Comparison of ENCODE assay signal across 15 cellular contexts in the genomic region with DNA sequence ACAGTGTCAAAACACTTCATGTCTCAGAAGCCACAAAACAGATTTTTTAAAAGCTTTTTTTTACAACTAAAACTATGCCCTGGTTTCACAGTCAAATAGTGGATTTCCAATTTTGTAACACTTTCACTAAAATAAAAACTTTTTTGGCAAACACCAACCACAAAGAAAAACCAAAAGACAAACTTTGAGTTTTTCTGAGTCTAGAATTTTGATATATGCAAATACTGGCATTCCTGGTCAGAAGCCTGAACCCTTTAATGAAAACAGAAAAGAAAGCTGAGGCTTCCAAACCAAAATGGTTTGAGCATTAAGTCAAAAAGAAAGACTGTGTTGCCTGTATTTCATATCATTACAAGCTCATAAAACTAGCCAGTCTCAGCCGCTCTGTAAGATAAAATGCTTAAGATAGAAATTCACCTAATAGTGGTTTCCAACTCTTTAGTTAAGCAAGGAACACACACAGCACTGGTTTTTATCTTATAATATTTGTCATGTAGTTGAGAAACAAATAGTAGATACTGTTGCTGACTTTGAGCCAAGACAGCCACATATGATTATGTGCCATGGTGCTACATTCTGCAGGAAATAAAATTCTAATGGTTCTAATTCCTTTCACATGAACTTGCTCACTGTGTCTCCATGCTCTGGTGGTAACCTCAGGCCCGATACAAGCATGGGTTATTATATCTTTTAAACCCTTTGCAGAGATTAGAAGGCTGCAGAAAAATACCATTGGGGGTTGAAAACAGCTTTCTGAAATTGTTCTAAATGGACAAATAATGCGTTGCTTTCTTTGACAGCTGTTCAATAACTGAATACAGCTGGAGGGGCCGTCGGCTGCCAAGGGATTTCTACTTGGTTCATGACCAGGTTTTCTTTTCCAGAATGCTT. TPM values are rescaled to one million over a fixed set of nuclear protein-coding genes. Genes with fewer than 3 reads are reported as not detected.
DNase-seq lines count a peak whose midpoint lies in the region; ATAC-seq, FAIRE-seq and TF ChIP-seq lines count a peak whose summit lies in the region.
"Had no signal": no experiment of that assay in that cellular context is flagged by ENCODE, and none has a peak within 500 bp of the region (broad histone marks: within the 10 kb centered on the region; RNA-seq: fewer than 3 reads in every experiment).

No MANE protein-coding gene starts in this region.

- DNase-seq in HFFc6, result peak; percentile 16
- DNase-seq in astrocyte of the cerebellum (ENCODE audit: low read depth), result peak; percentile 53
- peak in 3 of 5 donors; percentile 24 to 61 (median 48) for DNase-seq in heart left ventricle
- peak in 2 of 6 donors; percentile 16 to 22 for DNase-seq in pancreas
- no peak for DNase-seq in NCI-H1105 (lab: John Stamatoyannopoulos, UW)
- no peak for DNase-seq in DMS79 (lab: John Stamatoyannopoulos, UW)
- DNase-seq in SK-N-DZ (ENCODE audit: low spot score), result no peak
- no peak for DNase-seq in stimulated activated CD4-positive, alpha-beta T cell treated with anti-CD3 and anti-CD28 coated beads, Interleukin-4, amount 100 ng/mL, for 24 hours
- DNase-seq: activated naive CD8-positive, alpha-beta T cell treated with anti-CD3 and anti-CD28 coated beads, Interleukin-2, amount 50 U/mL, for 24 hours; effector CD8-positive, alpha-beta T cell; HCEC 1CT; NCI-H1930 had no signal

- H3K4me3 ChIP-seq in astrocyte of the cerebellum (ENCODE audit: low read depth, low read length) (no peak overlapping the region), heart left ventricle (no peak overlapping the region), pancreas (no peak overlapping the region)
- H3K4me3 ChIP-seq: neural progenitor cell, suprapubic skin had no signal

- H3K27me3 Mint-ChIP-seq in HFFc6 (ENCODE audit: insufficient read depth), result peaks cover 6% of the 10 kb centered on the region; the same call in 1 of the 2 replicates
- H3K27me3 Mint-ChIP-seq: activated naive CD8-positive, alpha-beta T cell treated with anti-CD3 and anti-CD28 coated beads, Interleukin-2, amount 50 U/mL, for 24 hours had no signal

- H3K9me3 ChIP-seq in heart left ventricle (peaks cover 0 to 5% (median 0%) of the 10 kb centered on the region in 12 donors), pancreas (no peaks in the 10 kb centered on the region)
- H3K9me3 ChIP-seq: suprapubic skin had no signal

- peaks cover 4% of the 10 kb centered on the region; the same call in 1 of the 2 replicates for H3K9me3 Mint-ChIP-seq in HFFc6
- H3K9me3 Mint-ChIP-seq: neural progenitor cell had no signal

- in situ Hi-C loops in astrocyte of the cerebellum (cut with HindIII; ENCODE audit: low sequenced_read_pairs), result no loop called here

- H3K4me1 ChIP-seq in heart left ventricle (peaks cover 0 to 40% (median 14%) of the 10 kb centered on the region in 12 donors), pancreas (peaks cover 20 to 24% (median 23%) of the 10 kb centered on the region in 3 donors)
- H3K4me1 ChIP-seq: neural progenitor cell had no signal

- WGBS in heart left ventricle, 4 donors, result 33 to 45% (median 40%) methylated on average over 5 of the region's 5 CpGs
- WGBS in pancreas, 2 donors, result 9 to 12% methylated on average over 5 of the region's 5 CpGs

- H3K36me3 ChIP-seq in heart left ventricle (no peaks in the 10 kb centered on the region), pancreas (no peaks in the 10 kb centered on the region)
- H3K36me3 ChIP-seq: neural progenitor cell, suprapubic skin had no signal

- H3K27ac ChIP-seq in heart left ventricle (peak overlapping the region in 7 of 12 donors; percentile 8 to 54 (median 39)), pancreas (peak overlapping the region in 2 of 4 donors; percentile 31 to 60)
- H3K27ac ChIP-seq: HL-60, neural progenitor cell, suprapubic skin had no signal

- no peak for FAIRE-seq in pancreas (lab: Jason Lieb, UNC)

- peak overlapping the region; percentile 11 for H3K27ac Mint-ChIP-seq in HFFc6
- H3K27ac Mint-ChIP-seq: activated naive CD8-positive, alpha-beta T cell treated with anti-CD3 and anti-CD28 coated beads, Interleukin-2, amount 50 U/mL, for 24 hours; neural progenitor cell had no signal

- intact Hi-C loops in heart left ventricle (cut with DNase I), result no loop called here
- intact Hi-C loops in pancreas (cut with DNase I), result no loop called here

- no peak for TF ChIP-seq POLR2A in heart left ventricle (IDR thresholded peaks at IDR 0.05)

- no peak for TF ChIP-seq CTCF in HFFc6 (IDR thresholded peaks at IDR 0.05)
- TF ChIP-seq CTCF in astrocyte of the cerebellum (IDR thresholded peaks at IDR 0.05; ENCODE audit: low read depth, low read length, missing control alignments), result no peak
- no peak for TF ChIP-seq CTCF in heart left ventricle (IDR thresholded peaks at IDR 0.05)
- no peak for TF ChIP-seq CTCF in pancreas (IDR thresholded peaks at IDR 0.05)

- ATAC-seq in heart left ventricle (peak; percentile 38 to 54 (median 41)), pancreas (peak; percentile 84 to 92 (median 87))
- ATAC-seq: activated naive CD8-positive, alpha-beta T cell treated with anti-CD3 and anti-CD28 coated beads, Interleukin-2, amount 50 U/mL, for 24 hours had no signal

- peaks cover 57% of the 10 kb centered on the region for H3K4me1 Mint-ChIP-seq in HFFc6 (ENCODE audit: low read depth)

- H3K36me3 Mint-ChIP-seq in HFFc6 (ENCODE audit: low read depth), result peaks cover 21% of the 10 kb centered on the region

- H3K27me3 ChIP-seq in heart left ventricle (no peaks in the 10 kb centered on the region), pancreas (no peaks in the 10 kb centered on the region)
- H3K27me3 ChIP-seq: neural progenitor cell, suprapubic skin had no signal

- no peak overlapping the region for H3K4me3 Mint-ChIP-seq in HFFc6
- H3K4me3 Mint-ChIP-seq: activated naive CD8-positive, alpha-beta T cell treated with anti-CD3 and anti-CD28 coated beads, Interleukin-2, amount 50 U/mL, for 24 hours; neural progenitor cell had no signal

RNA-seq across cellular contexts. Expression of a gene that starts 49.4 kb away (rescaled TPM):
- total RNA-seq in HFFc6 (2021; fragmentation: NEBNext Ultra II Directional; extraction: Animal tissue kit (Norgen Biotek cat#: 25700)), result 10 to 100 TPM; 33.4 to 60.7 (median 48.6) TPM
- 10 to 100 TPM in 4 of 9 donors, 1 to 10 TPM in 5; 6.7 to 18.0 (median 9.9) TPM for total RNA-seq in heart left ventricle
- 1 to 10 TPM; 4.1 to 9.8 TPM for polyA plus RNA-seq in heart left ventricle
- 10 to 100 TPM; 17.8 to 34.1 (median 21.9) TPM for total RNA-seq in pancreas
- 10 to 100 TPM; 12.4 to 21.1 TPM for polyA plus RNA-seq in pancreas
- 22.6 and 26.2 TPM in 2 replicates for polyA plus RNA-seq in SK-N-DZ (2014; cell fraction: cytosol; rRNA removed)
- polyA plus RNA-seq in SK-N-DZ (2014; cell fraction: nucleus; rRNA removed), result 12.4 and 14.5 TPM in 2 replicates

Comparison
In these comparisons a context has a peak if more than half of its experiments do, and no peak if none do; other contexts are left out.
1. DNase-seq: peak in HFFc6 (single experiment), astrocyte of the cerebellum (single experiment) and heart left ventricle (3 of 5); none in NCI-H1105 (single experiment), DMS79 (single experiment), SK-N-DZ (single experiment) and stimulated activated CD4-positive, alpha-beta T cell treated with anti-CD3 and anti-CD28 coated beads, Interleukin-4, amount 100 ng/mL, for 24 hours (single experiment).